In genomic region chr22:43533131-43533530, GRCh38 we compare ENCODE assay signal across 27 cellular contexts.
"Had no signal": no experiment of that assay in that cellular context is flagged by ENCODE, and none has a peak within 500 bp of the region (broad histone marks: within the 10 kb centered on the region; RNA-seq: fewer than 3 reads in every experiment).

No MANE protein-coding gene starts in this region.

- ATAC-seq: naive thymus-derived CD4-positive, alpha-beta T cell; natural killer cell; pancreas; psoas muscle; right cardiac atrium; right lobe of liver; stimulated activated naive B cell treated with anti-CD40 and anti-IgM and Interleukin-4, amounts not matched to agents 10 μg/mL and 1 μg/mL and 100 μg/mL, for 72 hours had no signal

- H3K36me3 Mint-ChIP-seq: naive thymus-derived CD4-positive, alpha-beta T cell; natural killer cell; stimulated activated naive B cell treated with anti-CD40 and anti-IgM and Interleukin-4, amounts not matched to agents 10 μg/mL and 1 μg/mL and 100 μg/mL, for 72 hours had no signal

- H3K27me3 ChIP-seq: neural progenitor cell, pancreas, right lobe of liver, thyroid gland, tibial nerve, upper lobe of left lung, vagina had no signal

- H3K27ac Mint-ChIP-seq: naive thymus-derived CD4-positive, alpha-beta T cell; natural killer cell; nephron; neural progenitor cell; stimulated activated naive B cell treated with anti-CD40 and anti-IgM and Interleukin-4, amounts not matched to agents 10 μg/mL and 1 μg/mL and 100 μg/mL, for 72 hours; stimulated activated naive CD8-positive, alpha-beta T cell treated with anti-CD3 and anti-CD28 coated beads, Interleukin-15, Interleukin-2, amounts not matched to agents 100 ng/mL and 50 ng/mL, for 24 hours had no signal

- H3K4me3 Mint-ChIP-seq: naive thymus-derived CD4-positive, alpha-beta T cell; natural killer cell; nephron; neural progenitor cell; stimulated activated naive B cell treated with anti-CD40 and anti-IgM and Interleukin-4, amounts not matched to agents 10 μg/mL and 1 μg/mL and 100 μg/mL, for 72 hours; stimulated activated naive CD8-positive, alpha-beta T cell treated with anti-CD3 and anti-CD28 coated beads, Interleukin-15, Interleukin-2, amounts not matched to agents 100 ng/mL and 50 ng/mL, for 24 hours had no signal

- H3K4me1 ChIP-seq: neural progenitor cell, pancreas, psoas muscle, right lobe of liver, spleen, stomach, thyroid gland, tibial nerve, upper lobe of left lung had no signal

- H3K9me3 Mint-ChIP-seq: natural killer cell; stimulated activated naive B cell treated with anti-CD40 and anti-IgM and Interleukin-4, amounts not matched to agents 10 μg/mL and 1 μg/mL and 100 μg/mL, for 72 hours; stimulated activated naive CD8-positive, alpha-beta T cell treated with anti-CD3 and anti-CD28 coated beads, Interleukin-15, Interleukin-2, amounts not matched to agents 100 ng/mL and 50 ng/mL, for 24 hours had no signal

- H3K27ac ChIP-seq: neural progenitor cell, pancreas, psoas muscle, right lobe of liver, skin epidermis, spleen, stomach, thoracic aorta, thyroid gland, tibial nerve, upper lobe of left lung, vagina had no signal

- H3K36me3 ChIP-seq: neural progenitor cell, pancreas, right lobe of liver, spleen, thoracic aorta, thyroid gland, upper lobe of left lung, vagina had no signal

- H3K9me3 ChIP-seq: pancreas, right lobe of liver, thyroid gland, upper lobe of left lung had no signal

- H3K4me3 ChIP-seq: neural progenitor cell, pancreas, psoas muscle, right lobe of liver, skin epidermis, smooth muscle cell, spleen, stomach, thoracic aorta, thyroid gland, tibial nerve, upper lobe of left lung, vagina had no signal

- H3K4me1 Mint-ChIP-seq: natural killer cell; nephron; neural progenitor cell; stimulated activated naive B cell treated with anti-CD40 and anti-IgM and Interleukin-4, amounts not matched to agents 10 μg/mL and 1 μg/mL and 100 μg/mL, for 72 hours had no signal

- DNase-seq: naive thymus-derived CD4-positive, alpha-beta T cell; natural killer cell; occipital lobe; pancreas; psoas muscle; right cardiac atrium; spleen; stimulated activated CD4-positive, alpha-beta T cell treated with anti-CD3 and anti-CD28 coated beads, Interleukin-12 subunit alpha, Interleukin-12 subunit beta, amount 100 ng/mL, for 4 hours; stimulated activated CD4-positive, alpha-beta T cell treated with anti-CD3 and anti-CD28 coated beads, Interleukin-1b, Interleukin-23, amount 100 ng/mL, for 48 hours; stimulated activated CD4-positive, alpha-beta T cell treated with anti-CD3 and anti-CD28 coated beads, Interleukin-4, amount 100 ng/mL, for 1 hour; stimulated activated CD4-positive, alpha-beta T cell treated with anti-CD3 and anti-CD28 coated beads, Interleukin-4, amount 100 ng/mL, for 4 hours; stimulated activated CD8-positive, alpha-beta memory T cell treated with anti-CD3 and anti-CD28 coated beads, Interleukin-4, amount 100 ng/mL, for 48 hours; stimulated activated naive B cell treated with anti-CD40 and anti-IgM and Interleukin-4, amounts not matched to agents 10 μg/mL and 1 μg/mL and 100 μg/mL, for 72 hours; stimulated activated naive CD4-positive, alpha-beta T cell treated with Interleukin-2 at 50 U/mL for 16 hours; stomach; thyroid gland; trophoblast cell; upper lobe of left lung had no signal
